18 cellular contexts compared by ENCODE assay signal in genomic region chr13:20717581-20718542, GRCh38. TPM values are rescaled to one million over a fixed set of nuclear protein-coding genes. Genes with fewer than 3 reads are reported as not detected.
DNase-seq lines count a peak whose midpoint lies in the region; ATAC-seq, FAIRE-seq and TF ChIP-seq lines count a peak whose summit lies in the region.
"Had no signal": no experiment of that assay in that cellular context is flagged by ENCODE, and none has a peak within 500 bp of the region (broad histone marks: within the 10 kb centered on the region; RNA-seq: fewer than 3 reads in every experiment).

No MANE protein-coding gene starts in this region.

- no peak overlapping the region for H2AFZ ChIP-seq in H1 (ENCODE audit: low read length)

- no peak for FAIRE-seq in H1 (lab: Jason Lieb, UNC)

- no peak overlapping the region for H2AK5ac ChIP-seq in H1 (ENCODE audit: low read depth, low read length)

- H4K20me1 ChIP-seq in H1 (replicated peaks in 1 of 2; ENCODE audit: control insufficient read depth in 1 of 2, insufficient read depth in 2 of 2, low read length in 2 of 2): peaks cover 0 to 10% of the 10 kb centered on the region in 2 experiments

- TF ChIP-seq EP300 in H1 (IDR thresholded peaks at IDR 0.05; ENCODE audit: borderline replicate concordance in 1 of 2, low read depth in 2 of 2, low read length in 2 of 2): no peak

- H2BK5ac ChIP-seq in H1 (ENCODE audit: low read depth, low read length): 0 out of 2 replicates have a peak overlapping the region, but pooled peaks have one; percentile 71

- H4K8ac ChIP-seq in H1 (ENCODE audit: extremely low read depth, insufficient read depth, low read length): no peak overlapping the region

- CTCF ChIA-PET in H1 (lab: Charles Lee; ENCODE audit: partially characterized antibody): interaction anchor here (1.4 to 2.8 kb wide), 3 partner anchors 8 to 225 kb away, joined by 3 to 11 read pairs (median 8); partner anchors contain the start of gene IL17D

- no peaks in the 10 kb centered on the region for H3K79me2 ChIP-seq in H1 (ENCODE audit: control insufficient read depth in 1 of 2, insufficient read depth in 2 of 2, low read length in 2 of 2)

- TF ChIP-seq RAD21 in H1 (IDR thresholded peaks at IDR 0.05 in 1 of 2, conservative IDR thresholded peaks at IDR 0.05 in 1 of 2; ENCODE audit: low read depth in 2 of 2, low read length in 2 of 2): no peak

- peak overlapping the region; percentile 50; the same call in 1 of the 2 replicates for H2BK12ac ChIP-seq in H1 (ENCODE audit: low read depth, low read length)

- TF ChIP-seq CTCF in H1 (IDR thresholded peaks at IDR 0.05; ENCODE audit: control extremely low read depth in 1 of 3, insufficient read depth in 1 of 3, low read depth in 1 of 3, low read length in 3 of 3): no peak
- TF ChIP-seq CTCF in gastrocnemius medialis (IDR thresholded peaks at IDR 0.05 in 4 of 5, conservative IDR thresholded peaks at IDR 0.05 in 1 of 5): no peak

- H3K56ac ChIP-seq in H1 (replicated peaks; ENCODE audit: insufficient read length, low read depth, low read length): no peak overlapping the region

- TF ChIP-seq POLR2A in H1 (IDR thresholded peaks at IDR 0.05; ENCODE audit: control extremely low read depth in 1 of 2, low read depth in 2 of 2, low read length in 2 of 2) (no peak), gastrocnemius medialis (IDR thresholded peaks at IDR 0.05) (no peak)

- no peak overlapping the region for H3K14ac ChIP-seq in H1 (ENCODE audit: insufficient read length)

- in situ Hi-C loops in gastrocnemius medialis (cut with MboI; ENCODE audit: low sequenced_read_pairs in 4 of 4): loop anchor here in 3 of 4 donors (5.0 to 25.0 kb wide), 3 partner anchors 109 to 219 kb away; no protein-coding TSS in a partner anchor

- H3K4me1 ChIP-seq in NT2/D1 (ENCODE audit: insufficient read depth, insufficient read length): peaks cover 4% of the 10 kb centered on the region
- H3K4me1 ChIP-seq in H1 (replicated peaks in 1 of 4; ENCODE audit: control insufficient read depth in 3 of 4, insufficient read depth in 4 of 4, low read length in 3 of 4): peaks cover 1 to 9% (median 5%) of the 10 kb centered on the region in 4 experiments; a peak in 6 of 7 replicates
- peaks cover 67 to 71% of the 10 kb centered on the region in 2 donors for H3K4me1 ChIP-seq in gastrocnemius medialis

- intact Hi-C loops in gastrocnemius medialis (cut with DNase I; ENCODE audit: low total_unique reads): loop anchor here (2.0 to 5.0 kb wide), 2 partner anchors 55 to 339 kb away; partner anchors contain the start of gene EEF1AKMT1

- H3K23ac ChIP-seq in H1 (ENCODE audit: insufficient read length): no peak overlapping the region

- H3K27me3 ChIP-seq in NT2/D1 (ENCODE audit: insufficient read depth, insufficient read length): peaks cover 4% of the 10 kb centered on the region
- peaks cover 2 to 29% (median 18%) of the 10 kb centered on the region in 4 experiments; a peak in 6 of 7 replicates for H3K27me3 ChIP-seq in H1 (replicated peaks in 1 of 4; ENCODE audit: control insufficient read depth in 3 of 4, extremely low read depth in 1 of 4, insufficient read depth in 3 of 4, low read length in 3 of 4)
- no peaks in the 10 kb centered on the region for H3K27me3 ChIP-seq in gastrocnemius medialis

- H2BK15ac ChIP-seq in H1 (ENCODE audit: low read length): peak overlapping the region; percentile 92; the same call in 1 of the 2 replicates

- no peaks in the 10 kb centered on the region for H3K79me1 ChIP-seq in H1 (ENCODE audit: low read depth, low read length)

- POLR2A ChIA-PET in H1 (lab: Charles Lee; ENCODE audit: partially characterized antibody): interaction anchor here (1.2 to 1.4 kb wide), 2 partner anchors 12 to 55 kb away, joined by 3 read pairs; no protein-coding TSS in a partner anchor

- no peak overlapping the region for H4K91ac ChIP-seq in H1 (replicated peaks; ENCODE audit: insufficient read length, low read length)

- ATAC-seq in gastrocnemius medialis: peak; percentile 10 to 27

- H2BK120ac ChIP-seq in H1 (replicated peaks; ENCODE audit: low read depth, low read length): no peak overlapping the region

- 0 out of 2 replicates have a peak overlapping the region, but pooled peaks have one; percentile 90 for H2BK20ac ChIP-seq in H1 (ENCODE audit: low read length)

- H3K36me3 ChIP-seq in NT2/D1 (ENCODE audit: insufficient read depth, insufficient read length, low read length) (no peaks in the 10 kb centered on the region), H1 (ENCODE audit: control insufficient read depth in 2 of 4, insufficient read depth in 4 of 4, low read length in 3 of 4) (no peaks in the 10 kb centered on the region), gastrocnemius medialis (no peaks in the 10 kb centered on the region)

- H3K4ac ChIP-seq in H1 (replicated peaks; ENCODE audit: insufficient read length, low read depth, low read length): no peak overlapping the region

- no peak overlapping the region for H3K18ac ChIP-seq in H1 (ENCODE audit: extremely low read depth, low read length)

- no peak overlapping the region for H4K5ac ChIP-seq in H1 (ENCODE audit: insufficient read length, low read depth, low read length)

- peaks cover 15% of the 10 kb centered on the region for H3K23me2 ChIP-seq in H1 (ENCODE audit: low read depth, low read length)

- H3K4me3 ChIP-seq in NT2/D1 (ENCODE audit: insufficient read length, low read depth): no peak overlapping the region
- no peak overlapping the region for H3K4me3 ChIP-seq in H1 (ENCODE audit: extremely low read depth in 1 of 4, insufficient read depth in 2 of 4, low read depth in 3 of 4, low read length in 4 of 4)
- H3K4me3 ChIP-seq in gastrocnemius medialis: peak overlapping the region; percentile 7 to 47 (median 22)

- WGBS in H1 (ENCODE audit: extremely low coverage in 1 of 2, insufficient coverage in 1 of 2, insufficient read length in 1 of 2, insufficient replicate concordance in 2 of 2, low coverage in 1 of 2, low lambda C conversion rate in 2 of 2, missing lambda C conversion rate in 1 of 2), 2 experiments: 95% methylated on average over 34 of the region's 44 CpGs; no CpG with 5 or more reads in 1 of the 2 experiments

- H3K9me3 ChIP-seq in NT2/D1 (ENCODE audit: insufficient read depth, low read length) (no peaks in the 10 kb centered on the region), H1 (ENCODE audit: insufficient read depth in 2 of 2, low read depth in 1 of 2, low read length in 1 of 2) (no peaks in the 10 kb centered on the region; a peak in 1 of 4 replicates), gastrocnemius medialis (no peaks in the 10 kb centered on the region)

- no peak overlapping the region for H3K4me2 ChIP-seq in H1 (ENCODE audit: insufficient read depth in 1 of 2, low read depth in 2 of 2, low read length in 2 of 2)

- H3K9ac ChIP-seq in NT2/D1 (ENCODE audit: insufficient read length, low read depth) (peak overlapping the region; percentile 21), H1 (replicated peaks in 1 of 4; ENCODE audit: extremely low read depth in 1 of 4, low read depth in 3 of 4, low read length in 3 of 4) (no peak overlapping the region)

- H3K27ac ChIP-seq in H1 (ENCODE audit: low read depth, low read length): no peak overlapping the region
- H3K27ac ChIP-seq in gastrocnemius medialis: peak overlapping the region; percentile 80 to 89 (median 88)

- DNase-seq in NCI-H82 (lab: John Stamatoyannopoulos, UW) (peak; percentile 74), NCI-H82 treated with DMSO at 0.1 percent for 48 hours (lab: John Stamatoyannopoulos, UW; ENCODE audit: unreplicated experiment) (no peak), NT2/D1 (ENCODE audit: low read depth, low spot score) (no peak), H1 (ENCODE audit: low read depth in 1 of 2, low spot score in 2 of 2) (no peak), gastrocnemius medialis (peak; percentile 61 to 71), activated gamma-delta T cell treated with Interleukin-2 at 50 U/mL for 16 hours (no peak), NCI-H2196 (lab: John Stamatoyannopoulos, UW; ENCODE audit: unreplicated experiment) (no peak)
- no peak for DNase-seq in activated CD4-positive, CD25-positive, alpha-beta regulatory T cell (lab: John Stamatoyannopoulos, UW)
- DNase-seq: 8988T, DMS 273 treated with DMSO at 0.1 percent for 48 hours, GDM1, HCEC 1CT, KG1, NCI-H1436, NCI-H1930, OCI-M1, Right ventricle myocardium superior had no signal

TF ChIP-seq in H1, 55 proteins besides CTCF, POLR2A, EP300 and RAD21 (continues in another document):
- no peak for TF ChIP-seq TBP (IDR thresholded peaks at IDR 0.05; ENCODE audit: low read depth, low read length)
- TF ChIP-seq CBX8 (IDR thresholded peaks at IDR 0.05; ENCODE audit: borderline replicate concordance, low read depth, low read length): no peak
- no peak for TF ChIP-seq CEBPB (IDR thresholded peaks at IDR 0.05; ENCODE audit: low read depth, low read length)

RNA-seq across cellular contexts. Expression of gene IL17D, which starts 14.4 kb away (rescaled TPM):
- 0.56 and 0.84 TPM in 2 replicates for total RNA-seq in H1 (2021; fragmentation: NEBNext Ultra II Directional; extraction: Animal tissue kit (Norgen Biotek cat#: 25700))
- 0.57 and 0.59 TPM in 2 replicates for polyA plus RNA-seq in H1 (2011; rRNA removed)
- 0.32 TPM for polyA plus RNA-seq in H1 (2011; cell fraction: cytosol; rRNA removed)
- 0.56 TPM for polyA plus RNA-seq in H1 (2011; cell fraction: nucleus; rRNA removed)
- 1.9 to 3.0 TPM (median 2.4 TPM) in 4 replicates for polyA plus RNA-seq in H1 (2012, experiment 1 of 2)
- 3.3 TPM for polyA plus RNA-seq in H1 (2012, experiment 2 of 2)
- 0.83 TPM for polyA plus RNA-seq in H1 (2013, experiment 1 of 2)
- 0.70 TPM for polyA plus RNA-seq in H1 (2013, experiment 2 of 2)
- polyA minus RNA-seq in H1 (2011; rRNA and poly(A)+ RNA removed): 0.17 and 0.25 TPM in 2 replicates
- not detected for polyA minus RNA-seq in H1 (2011; cell fraction: cytosol; rRNA and poly(A)+ RNA removed)
- polyA minus RNA-seq in H1 (2011; cell fraction: nucleus; rRNA and poly(A)+ RNA removed): 0.30 TPM
- 10 to 100 TPM in 1 of 4 donors, 1 to 10 TPM in 3; 2.2 to 14.2 (median 3.0) TPM for total RNA-seq in gastrocnemius medialis
- polyA plus RNA-seq: CD14-positive monocyte had no signal

RNA-seq across cellular contexts. Expression of gene EEF1AKMT1, which starts 55.9 kb away (rescaled TPM):
- total RNA-seq in H1 (2021; fragmentation: NEBNext Ultra II Directional; extraction: Animal tissue kit (Norgen Biotek cat#: 25700)): 3.5 and 4.1 TPM in 2 replicates
- 1.5 and 3.1 TPM in 2 replicates for polyA plus RNA-seq in H1 (2011; rRNA removed)
- polyA plus RNA-seq in H1 (2011; cell fraction: cytosol; rRNA removed): 2.4 TPM
- polyA plus RNA-seq in H1 (2011; cell fraction: nucleus; rRNA removed): 0.88 TPM
- polyA plus RNA-seq in H1 (2012, experiment 1 of 2): 3.5 to 4.7 TPM (median 4.0 TPM) in 4 replicates
- polyA plus RNA-seq in H1 (2012, experiment 2 of 2): 2.0 TPM
- polyA plus RNA-seq in H1 (2013, experiment 1 of 2): 2.9 TPM
- 3.1 TPM for polyA plus RNA-seq in H1 (2013, experiment 2 of 2)
- 1.3 and 2.4 TPM in 2 replicates for polyA minus RNA-seq in H1 (2011; rRNA and poly(A)+ RNA removed)
- not detected for polyA minus RNA-seq in H1 (2011; cell fraction: cytosol; rRNA and poly(A)+ RNA removed)
- not detected for polyA minus RNA-seq in H1 (2011; cell fraction: nucleus; rRNA and poly(A)+ RNA removed)
- 1 to 10 TPM; 5.9 to 8.5 (median 8.0) TPM for total RNA-seq in gastrocnemius medialis

Comparison
In these comparisons a context has a peak if more than half of its experiments do, and no peak if none do; other contexts are left out.
1. DNase-seq: peak in NCI-H82 (single experiment) and gastrocnemius medialis (2 of 2); none in NCI-H82 treated with DMSO at 0.1 percent for 48 hours (single experiment), NT2/D1 (single experiment), H1 (0 of 2), activated CD4-positive, CD25-positive, alpha-beta regulatory T cell (0 of 4), activated gamma-delta T cell treated with Interleukin-2 at 50 U/mL for 16 hours (single experiment) and NCI-H2196 (single experiment).
2. H3K4me3 ChIP-seq: peak in gastrocnemius medialis (4 of 4); none in NT2/D1 (single experiment) and H1 (0 of 4).